12 cellular contexts compared by ENCODE assay signal in genomic region chr14:50082308-50082742, GRCh38. TPM values are rescaled to one million over a fixed set of nuclear protein-coding genes. Genes with fewer than 3 reads are reported as not detected.
DNase-seq lines count a peak whose midpoint lies in the region; ATAC-seq and TF ChIP-seq lines count a peak whose summit lies in the region.
"Had no signal": no experiment of that assay in that cellular context is flagged by ENCODE, and none has a peak within 500 bp of the region (broad histone marks: within the 10 kb centered on the region; RNA-seq: fewer than 3 reads in every experiment).

No MANE protein-coding gene starts in this region.

- no peaks in the 10 kb centered on the region for H3K27me3 ChIP-seq in CD8-positive, alpha-beta T cell (ENCODE audit: insufficient read depth, low read length)
- no peaks in the 10 kb centered on the region for H3K27me3 ChIP-seq in prostate gland (replicated peaks; ENCODE audit: insufficient read depth)

- peak; percentile 62 for ATAC-seq in CD8-positive, alpha-beta T cell
- ATAC-seq in GM19328 (IDR thresholded peaks at IDR 0.05; ENCODE audit: unreplicated experiment) (no peak), GM21825 (IDR thresholded peaks at IDR 0.05; ENCODE audit: unreplicated experiment) (no peak)
- ATAC-seq: Panc1 had no signal

- H3K27ac ChIP-seq in CD8-positive, alpha-beta T cell (ENCODE audit: low read depth, low read length), result peak overlapping the region; percentile 89
- H3K27ac ChIP-seq in prostate gland, result peak overlapping the region; percentile 1 to 8

- H3K36me3 Mint-ChIP-seq in CD8-positive, alpha-beta T cell, result peaks cover 1% of the 10 kb centered on the region
- no peaks in the 10 kb centered on the region for H3K36me3 Mint-ChIP-seq in brain

- no peaks in the 10 kb centered on the region for H3K36me3 ChIP-seq in CD8-positive, alpha-beta T cell (ENCODE audit: insufficient read depth, low read length)
- H3K36me3 ChIP-seq in prostate gland, result no peaks in the 10 kb centered on the region

- DNase-seq in CD8-positive, alpha-beta T cell, result peak in 6 of 7 experiments; percentile 54 to 89 (median 68)
- DNase-seq in T-helper 22 cell (ENCODE audit: low read depth), result peak; percentile 69
- no peak for DNase-seq in prostate gland (ENCODE audit: low spot score)
- no peak for DNase-seq in posterior vena cava (ENCODE audit: low spot score)
- no peak for DNase-seq in NCI-H2081 treated with DMSO at 0.1 percent for 48 hours (lab: John Stamatoyannopoulos, UW)
- DNase-seq: C1 segment of cervical spinal cord, Karpas-422 had no signal

- peaks cover 68% of the 10 kb centered on the region for H3K4me1 Mint-ChIP-seq in CD8-positive, alpha-beta T cell (ENCODE audit: low read depth)
- peaks cover 24% of the 10 kb centered on the region for H3K4me1 Mint-ChIP-seq in brain

- H3K27me3 Mint-ChIP-seq in CD8-positive, alpha-beta T cell (ENCODE audit: low read depth), result no peaks in the 10 kb centered on the region
- H3K27me3 Mint-ChIP-seq in brain, result no peaks in the 10 kb centered on the region

- H3K4me3 ChIP-seq in CD8-positive, alpha-beta T cell (ENCODE audit: low read depth, low read length), result peak overlapping the region; percentile 36
- no peak overlapping the region for H3K4me3 ChIP-seq in prostate gland
- H3K4me3 ChIP-seq: lung had no signal

- H3K4me1 ChIP-seq in CD8-positive, alpha-beta T cell (ENCODE audit: insufficient read depth, low read length), result peaks cover 60% of the 10 kb centered on the region
- H3K4me1 ChIP-seq in prostate gland (replicated peaks), result no peaks in the 10 kb centered on the region

- no peaks in the 10 kb centered on the region for H3K9me3 ChIP-seq in CD8-positive, alpha-beta T cell (ENCODE audit: low read length)
- H3K9me3 ChIP-seq in prostate gland, result no peaks in the 10 kb centered on the region

- no peak for TF ChIP-seq POLR2A in prostate gland (IDR thresholded peaks at IDR 0.05)

- intact Hi-C loops in CD8-positive, alpha-beta T cell (cut with DNase I, micrococcal nuclease), result loop anchor here (1.0 to 5.0 kb wide), 7 partner anchors 20 to 220 kb away; partner anchors contain the start of gene ARF6 (in 1 of the 2)
- intact Hi-C loops in prostate gland (cut with DNase I), result no loop called here
- intact Hi-C loops in posterior vena cava (cut with DNase I), result loop anchor here in 1 of 2 donors (10.0 kb wide), 1 partner anchor 198 kb away; no protein-coding TSS in a partner anchor

- H3K4me3 Mint-ChIP-seq in CD8-positive, alpha-beta T cell, result peak overlapping the region; percentile 29
- H3K4me3 Mint-ChIP-seq in brain, result no peak overlapping the region

- WGBS in prostate gland, result 60% methylated on average over 8 of the region's 8 CpGs

- no peak for TF ChIP-seq CTCF in CD8-positive, alpha-beta T cell (IDR thresholded peaks at IDR 0.05)
- TF ChIP-seq CTCF in brain (conservative IDR thresholded peaks at IDR 0.05) (no peak), prostate gland (IDR thresholded peaks at IDR 0.05) (no peak)

- no peaks in the 10 kb centered on the region for H3K9me3 Mint-ChIP-seq in CD8-positive, alpha-beta T cell
- H3K9me3 Mint-ChIP-seq in brain, result peaks cover 0 to 3% (median 0%) of the 10 kb centered on the region in 5 experiments

- CTCF ChIA-PET in CD8-positive, alpha-beta T cell (lab: Charles Lee), result interaction anchor here (0.8 to 3.1 kb wide), 14 partner anchors 11 to 229 kb away, joined by 3 to 20 read pairs (median 5); no protein-coding TSS in a partner anchor

- peak overlapping the region; percentile 92 for H3K27ac Mint-ChIP-seq in CD8-positive, alpha-beta T cell
- H3K27ac Mint-ChIP-seq in brain, result peak overlapping the region in 3 of 5 experiments; percentile 0 to 82 (median 65)

- POLR2A ChIA-PET in CD8-positive, alpha-beta T cell (lab: Charles Lee), result interaction anchor here (0.5 to 3.9 kb wide), 22 partner anchors 9 to 230 kb away, joined by 3 to 60 read pairs (median 6); partner anchors contain the start of genes ARF6 and NEMF

RNA-seq across cellular contexts. Expression of gene VCPKMT, which starts 34.0 kb away (rescaled TPM):
- 10 to 100 TPM; 38.2 to 39.6 TPM for total RNA-seq in CD8-positive, alpha-beta T cell
- 3.8 TPM for polyA plus RNA-seq in brain (ENCODE audit: insufficient read depth, low read depth, low replicate concordance)
- total RNA-seq in prostate gland (1 to 10 TPM; 6.1 to 6.4 TPM), posterior vena cava (1 to 10 TPM; 5.8 to 6.2 TPM)

Comparison
In these comparisons a context has a peak if more than half of its experiments do, and no peak if none do; other contexts are left out.
1. DNase-seq: peak in CD8-positive, alpha-beta T cell (6 of 7) and T-helper 22 cell (single experiment); none in prostate gland (single experiment), posterior vena cava (single experiment) and NCI-H2081 treated with DMSO at 0.1 percent for 48 hours (single experiment).
2. RNA of gene VCPKMT, which starts 34.0 kb away (total RNA-seq): 38.2 to 39.6 TPM in CD8-positive, alpha-beta T cell; 6.1 to 6.4 TPM in prostate gland and 5.8 to 6.2 TPM in posterior vena cava; every median in the first group is over 4 times any median in the second.